In genomic region chr6:72746276-72746675, GRCh38 we compare ENCODE assay signal across 21 cellular contexts.
DNase-seq lines count a peak whose midpoint lies in the region; ATAC-seq and TF ChIP-seq lines count a peak whose summit lies in the region.
"Had no signal": no experiment of that assay in that cellular context is flagged by ENCODE, and none has a peak within 500 bp of the region (broad histone marks: within the 10 kb centered on the region; RNA-seq: fewer than 3 reads in every experiment).

No MANE protein-coding gene starts in this region.

- H3K4me3 ChIP-seq in AG10803 (ENCODE audit: low read length) (no peak overlapping the region), brain microvascular endothelial cell (ENCODE audit: low read depth, low read length) (no peak overlapping the region)
- H3K4me3 ChIP-seq in CD8-positive, alpha-beta T cell (ENCODE audit: low read depth, low read length): no peak overlapping the region
- H3K4me3 ChIP-seq: hepatocyte, MG63 had no signal

- no peaks in the 10 kb centered on the region for H3K9me3 Mint-ChIP-seq in CD8-positive, alpha-beta T cell
- H3K9me3 Mint-ChIP-seq: activated CD4-positive, alpha-beta memory T cell treated with anti-CD3 and anti-CD28 coated beads, Interleukin-2, amount 10 ng/mL, durations not matched to agents 7 days and 5 days; activated naive CD8-positive, alpha-beta T cell treated with anti-CD3 and anti-CD28 coated beads, Interleukin-2, amount 50 U/mL, for 24 hours had no signal

- intact Hi-C loops in CD8-positive, alpha-beta T cell (cut with DNase I, micrococcal nuclease): no loop called here

- H3K27me3 ChIP-seq in brain microvascular endothelial cell (replicated peaks): no peaks in the 10 kb centered on the region
- no peaks in the 10 kb centered on the region for H3K27me3 ChIP-seq in CD8-positive, alpha-beta T cell (ENCODE audit: insufficient read depth, low read length)
- H3K27me3 ChIP-seq: hepatocyte, MG63 had no signal

- H3K36me3 Mint-ChIP-seq in CD8-positive, alpha-beta T cell: no peaks in the 10 kb centered on the region

- H3K4me1 Mint-ChIP-seq in CD8-positive, alpha-beta T cell (ENCODE audit: low read depth): peaks cover 2% of the 10 kb centered on the region

- DNase-seq in AG10803 (ENCODE audit: low read depth) (peak; percentile 25), HK-2 (ENCODE audit: unreplicated experiment) (peak; percentile 11), amniotic epithelial cell (ENCODE audit: low read depth) (peak; percentile 92), glomerular visceral epithelial cell (ENCODE audit: extremely low spot score) (peak; percentile 58), brain microvascular endothelial cell (no peak), hepatic stellate cell (ENCODE audit: low spot score) (no peak)
- DNase-seq in CD8-positive, alpha-beta T cell: no peak
- DNase-seq: activated CD4-positive, alpha-beta memory T cell treated with anti-CD3 and anti-CD28 coated beads, Interleukin-2, amount 10 ng/mL, durations not matched to agents 7 days and 5 days; activated naive CD8-positive, alpha-beta T cell treated with anti-CD3 and anti-CD28 coated beads, Interleukin-2, amount 50 U/mL, for 24 hours; AML-193; Caco-2; GF-D8; left colon; MG63; NCI-H2029 treated with DMSO at 0.1 percent for 48 hours; NCI-H526; occipital lobe; stimulated activated CD4-positive, alpha-beta T cell treated with anti-CD3 and anti-CD28 coated beads, Interleukin-1b, Interleukin-23, amount 100 ng/mL, for 48 hours had no signal

- CTCF ChIA-PET in CD8-positive, alpha-beta T cell (lab: Charles Lee): no interaction called here

- H3K4me3 Mint-ChIP-seq in CD8-positive, alpha-beta T cell: no peak overlapping the region
- H3K4me3 Mint-ChIP-seq: activated CD4-positive, alpha-beta memory T cell treated with anti-CD3 and anti-CD28 coated beads, Interleukin-2, amount 10 ng/mL, durations not matched to agents 7 days and 5 days; activated naive CD8-positive, alpha-beta T cell treated with anti-CD3 and anti-CD28 coated beads, Interleukin-2, amount 50 U/mL, for 24 hours had no signal

- H3K27ac ChIP-seq in brain microvascular endothelial cell: no peak overlapping the region
- H3K27ac ChIP-seq in CD8-positive, alpha-beta T cell (ENCODE audit: low read depth, low read length): no peak overlapping the region
- H3K27ac ChIP-seq: hepatocyte had no signal

- in situ Hi-C loops in brain microvascular endothelial cell (cut with HindIII; ENCODE audit: low pct_ligation_motif_present, low sequenced_read_pairs): no loop called here

- H3K36me3 ChIP-seq in brain microvascular endothelial cell (replicated peaks): no peaks in the 10 kb centered on the region
- no peaks in the 10 kb centered on the region for H3K36me3 ChIP-seq in CD8-positive, alpha-beta T cell (ENCODE audit: insufficient read depth, low read length)
- H3K36me3 ChIP-seq: MG63 had no signal

- H3K27ac Mint-ChIP-seq in CD8-positive, alpha-beta T cell: no peak overlapping the region
- H3K27ac Mint-ChIP-seq: activated CD4-positive, alpha-beta memory T cell treated with anti-CD3 and anti-CD28 coated beads, Interleukin-2, amount 10 ng/mL, durations not matched to agents 7 days and 5 days; activated naive CD8-positive, alpha-beta T cell treated with anti-CD3 and anti-CD28 coated beads, Interleukin-2, amount 50 U/mL, for 24 hours had no signal

- no peaks in the 10 kb centered on the region for H3K9me3 ChIP-seq in CD8-positive, alpha-beta T cell (ENCODE audit: low read length)
- H3K9me3 ChIP-seq: Caco-2, MG63 had no signal

- H3K4me1 ChIP-seq in CD8-positive, alpha-beta T cell (ENCODE audit: insufficient read depth, low read length): no peaks in the 10 kb centered on the region
- H3K4me1 ChIP-seq: Caco-2 had no signal

- H3K27me3 Mint-ChIP-seq in CD8-positive, alpha-beta T cell (ENCODE audit: low read depth): no peaks in the 10 kb centered on the region
- H3K27me3 Mint-ChIP-seq: activated naive CD8-positive, alpha-beta T cell treated with anti-CD3 and anti-CD28 coated beads, Interleukin-2, amount 50 U/mL, for 24 hours had no signal

- no peak for TF ChIP-seq CTCF in AG10803 (conservative IDR thresholded peaks at IDR 0.05; ENCODE audit: low read length)
- TF ChIP-seq CTCF in brain microvascular endothelial cell (IDR thresholded peaks at IDR 0.05; ENCODE audit: low read depth, low read length, missing control alignments): no peak
- TF ChIP-seq CTCF in CD8-positive, alpha-beta T cell (IDR thresholded peaks at IDR 0.05): no peak

- no peak for ATAC-seq in HG02973 (IDR thresholded peaks at IDR 0.05; ENCODE audit: unreplicated experiment)
- no peak for ATAC-seq in CD8-positive, alpha-beta T cell
- ATAC-seq: activated naive CD8-positive, alpha-beta T cell treated with anti-CD3 and anti-CD28 coated beads, Interleukin-2, amount 50 U/mL, for 24 hours; left colon; sciatic nerve had no signal

- POLR2A ChIA-PET in CD8-positive, alpha-beta T cell (lab: Charles Lee): no interaction called here

Comparison
In these comparisons a context has a peak if more than half of its experiments do, and no peak if none do; other contexts are left out.
1. DNase-seq: peak in AG10803 (single experiment), HK-2 (single experiment), amniotic epithelial cell (single experiment) and glomerular visceral epithelial cell (single experiment); none in brain microvascular endothelial cell (single experiment), CD8-positive, alpha-beta T cell (0 of 7) and hepatic stellate cell (single experiment).